ENCODE assay signal across 9 cellular contexts in the genomic region with DNA sequence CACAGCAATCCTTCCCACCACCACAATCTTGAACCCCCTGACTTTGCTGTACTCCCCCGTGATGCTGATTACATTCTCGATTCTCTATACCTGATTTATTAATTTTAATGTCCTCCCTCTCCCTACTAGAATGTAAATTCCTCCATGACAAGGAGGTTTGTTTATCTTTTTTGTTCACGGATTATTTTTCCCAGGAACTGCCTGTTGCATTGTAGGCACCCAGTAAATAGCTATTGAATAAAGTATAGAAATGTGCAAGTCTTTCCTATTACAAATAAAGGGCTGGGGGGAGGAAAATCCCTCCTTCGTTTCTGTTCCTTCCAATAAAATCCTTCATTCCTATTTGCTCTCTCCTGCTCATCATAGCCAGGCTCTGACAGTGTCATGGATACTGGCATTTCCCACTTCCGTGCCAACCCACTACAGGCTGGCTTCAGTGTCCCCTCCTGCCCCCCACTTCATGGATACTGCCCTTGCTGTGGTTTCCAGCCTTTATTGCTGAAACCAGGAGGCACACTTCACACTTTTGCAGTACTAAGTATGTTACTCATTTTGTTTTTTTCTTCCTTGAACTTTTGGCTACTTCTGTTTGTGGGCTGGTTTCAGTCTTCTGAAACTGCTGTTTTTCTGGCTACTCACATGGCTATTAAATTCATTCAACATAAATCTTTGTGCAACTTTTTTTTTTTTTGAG. TPM values are rescaled to one million over a fixed set of nuclear protein-coding genes. Genes with fewer than 3 reads are reported as not detected.
A peak's percentile ranks its signal among the peaks of the same experiment; 100 is the strongest.
DNase-seq lines count a peak whose midpoint lies in the region; ATAC-seq and TF ChIP-seq lines count a peak whose summit lies in the region.
"Had no signal": no experiment of that assay in that cellular context is flagged by ENCODE, and none has a peak within 500 bp of the region (broad histone marks: within the 10 kb centered on the region; RNA-seq: fewer than 3 reads in every experiment).

No MANE protein-coding gene starts in this region.

- no peaks in the 10 kb centered on the region; a peak in 1 of 3 replicates for H3K36me3 ChIP-seq in HEK293 (ENCODE audit: control insufficient read depth in 2 of 2, insufficient read depth in 1 of 2, low read length in 2 of 2)
- no peaks in the 10 kb centered on the region for H3K36me3 ChIP-seq in H7 (replicated peaks; ENCODE audit: control insufficient read depth, insufficient read depth, low read length)

- peak overlapping the region; percentile 59 for H3K27ac Mint-ChIP-seq in activated T-helper 17 cell treated with anti-CD3 and anti-CD28 coated beads, Interleukin-2, amount 50 U/mL, for 72 hours
- H3K27ac Mint-ChIP-seq in CD4-positive, alpha-beta T cell, result no peak overlapping the region
- H3K27ac Mint-ChIP-seq: activated B cell treated with CpG ODN at 0.5 μM for 24 hours had no signal

- peak; percentile 72 for ATAC-seq in activated T-helper 17 cell treated with anti-CD3 and anti-CD28 coated beads, Interleukin-2, amount 50 U/mL, for 72 hours (replicated peaks)
- ATAC-seq in stimulated activated naive CD8-positive, alpha-beta T cell treated with anti-CD3 and anti-CD28 coated beads, Interleukin-15, Interleukin-2, amounts not matched to agents 100 U/mL and 50 U/mL, for 24 hours, result peak; percentile 55
- no peak for ATAC-seq in CD4-positive, alpha-beta T cell (ENCODE audit: poor library complexity)

- peak overlapping the region; percentile 76 for H3K4me3 Mint-ChIP-seq in activated T-helper 17 cell treated with anti-CD3 and anti-CD28 coated beads, Interleukin-2, amount 50 U/mL, for 72 hours
- H3K4me3 Mint-ChIP-seq in CD4-positive, alpha-beta T cell, result no peak overlapping the region
- H3K4me3 Mint-ChIP-seq: activated B cell treated with CpG ODN at 0.5 μM for 24 hours, immature natural killer cell had no signal

- H3K27me3 Mint-ChIP-seq in activated T-helper 17 cell treated with anti-CD3 and anti-CD28 coated beads, Interleukin-2, amount 50 U/mL, for 72 hours, result no peaks in the 10 kb centered on the region
- H3K27me3 Mint-ChIP-seq in CD4-positive, alpha-beta T cell, result no peaks in the 10 kb centered on the region
- H3K27me3 Mint-ChIP-seq: activated B cell treated with CpG ODN at 0.5 μM for 24 hours had no signal

- H3K4me1 Mint-ChIP-seq in activated T-helper 17 cell treated with anti-CD3 and anti-CD28 coated beads, Interleukin-2, amount 50 U/mL, for 72 hours, result peaks cover 27% of the 10 kb centered on the region
- peaks cover 40% of the 10 kb centered on the region for H3K4me1 Mint-ChIP-seq in CD4-positive, alpha-beta T cell (ENCODE audit: low read depth)

- no peaks in the 10 kb centered on the region for H3K27me3 ChIP-seq in H7 (ENCODE audit: control insufficient read depth, insufficient read depth, low read length)
- no peaks in the 10 kb centered on the region for H3K27me3 ChIP-seq in CD4-positive, alpha-beta T cell (ENCODE audit: control insufficient read depth, insufficient read depth, low read length)

- intact Hi-C loops in CD4-positive, alpha-beta T cell (cut with DNase I, micrococcal nuclease), result no loop called here

- 0 out of 2 replicates have a peak overlapping the region, but pooled peaks have one; percentile 17 for H3K27ac ChIP-seq in HEK293 (ENCODE audit: extremely low read depth, low read depth, low read length)
- no peak overlapping the region for H3K27ac ChIP-seq in CD4-positive, alpha-beta T cell (ENCODE audit: low read depth, low read length)

- DNase-seq in hepatic stellate cell (ENCODE audit: low spot score) (peak; percentile 32), H7 (no peak), dedifferentiated amniotic fluid mesenchymal stem cell (ENCODE audit: extremely low spot score) (no peak)
- DNase-seq in stimulated activated naive CD8-positive, alpha-beta T cell treated with anti-CD3 and anti-CD28 coated beads, Interleukin-15, Interleukin-2, amounts not matched to agents 100 U/mL and 50 U/mL, for 24 hours, result no peak
- DNase-seq in CD4-positive, alpha-beta T cell, result no peak
- DNase-seq: activated B cell treated with CpG ODN at 0.5 μM for 24 hours, immature natural killer cell had no signal

- H3K9me3 ChIP-seq in HEK293 (ENCODE audit: control insufficient read depth, insufficient read depth, low read depth, low read length), result no peaks in the 10 kb centered on the region
- no peaks in the 10 kb centered on the region for H3K9me3 ChIP-seq in CD4-positive, alpha-beta T cell (ENCODE audit: control insufficient read depth, low read length)

- peaks cover 17% of the 10 kb centered on the region for H3K4me1 ChIP-seq in HEK293 (ENCODE audit: control insufficient read depth, insufficient read depth, low read length)

- H3K4me3 ChIP-seq in HEK293 (ENCODE audit: low read depth, low read length) (no peak overlapping the region), H7 (ENCODE audit: insufficient read depth, low read depth, low read length) (no peak overlapping the region)

- CTCF ChIA-PET in HEK293 (lab: Yijun Ruan, JAX), result interaction anchor here (2.5 kb wide), 1 partner anchor 8 kb away, joined by 17 read pairs; the partner anchor contains the start of gene KIF1B
- CTCF ChIA-PET in CD4-positive, alpha-beta T cell (lab: Charles Lee), result interaction anchor here (0.6 kb wide), 1 partner anchor 69 kb away, joined by 4 read pairs; no protein-coding TSS in a partner anchor

- POLR2A ChIA-PET in HEK293 (lab: Yijun Ruan, JAX), result no interaction called here
- POLR2A ChIA-PET in CD4-positive, alpha-beta T cell (lab: Charles Lee), result interaction anchor here (1.9 kb wide), 1 partner anchor 8 kb away, joined by 4 read pairs; the partner anchor contains the start of gene KIF1B

- no peaks in the 10 kb centered on the region for H3K36me3 Mint-ChIP-seq in activated T-helper 17 cell treated with anti-CD3 and anti-CD28 coated beads, Interleukin-2, amount 50 U/mL, for 72 hours (ENCODE audit: low read depth)
- H3K36me3 Mint-ChIP-seq in CD4-positive, alpha-beta T cell (ENCODE audit: low read depth), result no peaks in the 10 kb centered on the region
- H3K36me3 Mint-ChIP-seq: immature natural killer cell had no signal

- H3K9me3 Mint-ChIP-seq in activated T-helper 17 cell treated with anti-CD3 and anti-CD28 coated beads, Interleukin-2, amount 50 U/mL, for 72 hours, result no peaks in the 10 kb centered on the region
- no peaks in the 10 kb centered on the region for H3K9me3 Mint-ChIP-seq in CD4-positive, alpha-beta T cell
- H3K9me3 Mint-ChIP-seq: activated B cell treated with CpG ODN at 0.5 μM for 24 hours, immature natural killer cell had no signal

- no peak for TF ChIP-seq CTCF in HEK293 (tag by site-specific recombination; IDR thresholded peaks at IDR 0.05)
- no peak for TF ChIP-seq CTCF in CD4-positive, alpha-beta T cell (IDR thresholded peaks at IDR 0.05)

TF ChIP-seq in HEK293, 187 proteins besides CTCF, POLR2A, EP300 and RAD21 (continues in another document):
- TF ChIP-seq TCF7L2 (IDR thresholded peaks at IDR 0.05; ENCODE audit: borderline replicate concordance, low read depth, low read length) (no peak), ZNF837 (tag by site-specific recombination; IDR thresholded peaks at IDR 0.05) (no peak), RBAK (tag by site-specific recombination; IDR thresholded peaks at IDR 0.05) (no peak), ZNF423 (tag by site-specific recombination; IDR thresholded peaks at IDR 0.05) (no peak), REST (tag by site-specific recombination; IDR thresholded peaks at IDR 0.05) (no peak), ZSCAN4 (tag by site-specific recombination; IDR thresholded peaks at IDR 0.05) (no peak), ZNF157 (tag by site-specific recombination; IDR thresholded peaks at IDR 0.05) (no peak), ZNF621 (tag by site-specific recombination; IDR thresholded peaks at IDR 0.05) (no peak), ZNF561 (tag by site-specific recombination; IDR thresholded peaks at IDR 0.05; ENCODE audit: borderline replicate concordance) (no peak), ZNF677 (tag by site-specific recombination; IDR thresholded peaks at IDR 0.05) (no peak)
- TF ChIP-seq, protein P1, sequence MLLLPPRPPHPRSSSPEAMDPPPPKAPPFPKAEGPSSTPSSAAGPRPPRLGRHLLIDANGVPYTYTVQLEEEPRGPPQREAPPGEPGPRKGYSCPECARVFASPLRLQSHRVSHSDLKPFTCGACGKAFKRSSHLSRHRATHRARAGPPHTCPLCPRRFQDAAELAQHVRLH (tag by site-specific recombination; IDR thresholded peaks at IDR 0.05), result no peak

RNA-seq across cellular contexts. Expression of gene KIF1B, which starts 7.5 kb away (rescaled TPM):
- 10 to 100 TPM; 13.5 to 17.0 TPM for total RNA-seq in activated T-helper 17 cell treated with anti-CD3 and anti-CD28 coated beads, Interleukin-2, amount 50 U/mL, for 72 hours
- total RNA-seq in H7 (2014; rRNA removed; shearing (Covaris generic)), result 32.1 and 44.8 TPM in 2 replicates
- 1 to 10 TPM; 7.9 to 9.7 TPM for total RNA-seq in CD4-positive, alpha-beta T cell
